Comparison of ENCODE assay signal across 28 cellular contexts in the genomic region with DNA sequence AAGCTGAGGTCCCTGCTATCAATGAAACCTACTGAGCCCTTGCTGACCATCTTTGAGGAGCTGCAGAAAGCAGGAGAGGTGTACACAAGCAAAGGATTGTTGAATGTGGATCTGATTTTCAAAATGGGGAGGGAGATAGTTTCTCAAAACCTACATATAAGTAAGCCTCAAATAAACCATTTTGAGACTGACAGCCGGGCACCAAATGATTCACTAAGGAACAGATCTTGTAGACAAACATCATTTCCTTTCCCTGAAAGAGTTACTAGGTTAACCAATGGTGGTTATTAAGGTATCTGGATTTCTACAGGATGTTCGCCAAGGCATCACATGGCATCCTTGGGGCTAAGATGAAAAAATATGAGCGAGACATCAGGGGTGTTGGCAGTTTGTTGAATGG.
"Had no signal": no experiment of that assay in that cellular context is flagged by ENCODE, and none has a peak within 500 bp of the region (broad histone marks: within the 10 kb centered on the region; RNA-seq: fewer than 3 reads in every experiment).

No MANE protein-coding gene starts in this region.

- H3K9me3 Mint-ChIP-seq: naive thymus-derived CD8-positive, alpha-beta T cell; nephron progenitor cell; stimulated activated naive B cell treated with anti-CD40 and anti-IgM and Interleukin-4, amounts not matched to agents 10 μg/mL and 1 μg/mL and 100 μg/mL, for 72 hours had no signal

- H3K27ac Mint-ChIP-seq: naive thymus-derived CD8-positive, alpha-beta T cell; nephron progenitor cell had no signal

- H3K4me3 Mint-ChIP-seq: naive thymus-derived CD8-positive, alpha-beta T cell; nephron progenitor cell had no signal

- DNase-seq: colonic mucosa; dermis blood vessel endothelial cell; effector memory CD4-positive, alpha-beta T cell; foreskin keratinocyte; heart left ventricle; left cardiac atrium; left lung; mesendoderm; midbrain; naive thymus-derived CD8-positive, alpha-beta T cell; nephron progenitor cell; nucleus accumbens; ovary; posterior cingulate gyrus; psoas muscle; right cardiac atrium; sigmoid colon; stimulated activated CD4-positive, alpha-beta T cell treated with anti-CD3 and anti-CD28 coated beads, Interleukin-4, amount 100 ng/mL, for 4 hours; stimulated activated naive B cell treated with anti-CD40 and anti-IgM and Interleukin-4, amounts not matched to agents 10 μg/mL and 1 μg/mL and 100 μg/mL, for 72 hours; stomach; thyroid gland; trophoblast cell had no signal

- H3K36me3 Mint-ChIP-seq: naive thymus-derived CD8-positive, alpha-beta T cell; stimulated activated naive B cell treated with anti-CD40 and anti-IgM and Interleukin-4, amounts not matched to agents 10 μg/mL and 1 μg/mL and 100 μg/mL, for 72 hours had no signal

- H3K4me1 ChIP-seq: colonic mucosa had no signal

- H3K27me3 ChIP-seq: colonic mucosa, esophagus muscularis mucosa, foreskin keratinocyte, gastroesophageal sphincter, heart left ventricle, hepatocyte, left lung, ovary, sigmoid colon, stomach, thyroid gland, vagina had no signal

- H3K4me3 ChIP-seq: colonic mucosa, esophagus muscularis mucosa, gastroesophageal sphincter, heart left ventricle, hepatocyte, left lung, ovary, psoas muscle, sigmoid colon, stomach, thyroid gland, vagina had no signal

- H2AFZ ChIP-seq: hepatocyte had no signal

- H3K9me3 ChIP-seq: colonic mucosa, esophagus muscularis mucosa, gastroesophageal sphincter, heart left ventricle, left lung, ovary, psoas muscle, sigmoid colon, stomach, thyroid gland, vagina had no signal

- FAIRE-seq: endothelial cell of umbilical vein, islet of Langerhans had no signal

- H3K79me2 ChIP-seq: hepatocyte had no signal

- H3K36me3 ChIP-seq: colonic mucosa, esophagus muscularis mucosa, gastroesophageal sphincter, heart left ventricle, left lung, ovary, sigmoid colon, stomach, thyroid gland, vagina had no signal

- H3K4me2 ChIP-seq: hepatocyte had no signal
